In genomic region chr9:4987996-4988421, GRCh38 we compare ENCODE assay signal across 8 cellular contexts. TPM values are rescaled to one million over a fixed set of nuclear protein-coding genes. Genes with fewer than 3 reads are reported as not detected.
A peak's percentile ranks its signal among the peaks of the same experiment; 100 is the strongest.
DNase-seq lines count a peak whose midpoint lies in the region; ATAC-seq, FAIRE-seq and TF ChIP-seq lines count a peak whose summit lies in the region.

No MANE protein-coding gene starts in this region.

- intact Hi-C loops in activated CD4-positive, alpha-beta T cell treated with anti-CD3 and anti-CD28 coated beads, Interleukin-2, amount 10 ng/mL, durations not matched to agents 24 days and 14 days (cut with micrococcal nuclease) = loop anchor here (1.0 to 10.0 kb wide), 7 partner anchors 121 to 683 kb away; partner anchors contain the start of genes CDC37L1, GLIS3 and RIC1
- intact Hi-C loops in natural killer cell (cut with micrococcal nuclease) = loop anchor here (1.0 to 10.0 kb wide), 4 partner anchors 226 to 637 kb away; partner anchors contain the start of genes PLGRKT, PLPP6, RIC1 and SPATA6L

- no peak overlapping the region for H3K27ac Mint-ChIP-seq in activated CD4-positive, alpha-beta T cell treated with anti-CD3 and anti-CD28 coated beads, Interleukin-2, amount 10 ng/mL, durations not matched to agents 24 days and 14 days
- H3K27ac Mint-ChIP-seq in effector memory CD8-positive, alpha-beta T cell = no peak overlapping the region
- H3K27ac Mint-ChIP-seq in natural killer cell = no peak overlapping the region

- H3K9me3 Mint-ChIP-seq in activated CD4-positive, alpha-beta T cell treated with anti-CD3 and anti-CD28 coated beads, Interleukin-2, amount 10 ng/mL, durations not matched to agents 24 days and 14 days = peaks cover 2% of the 10 kb centered on the region
- peaks cover 0 to 1% of the 10 kb centered on the region in 2 donors for H3K9me3 Mint-ChIP-seq in effector memory CD8-positive, alpha-beta T cell
- no peaks in the 10 kb centered on the region for H3K9me3 Mint-ChIP-seq in natural killer cell

- no peaks in the 10 kb centered on the region for H3K27me3 Mint-ChIP-seq in activated CD4-positive, alpha-beta T cell treated with anti-CD3 and anti-CD28 coated beads, Interleukin-2, amount 10 ng/mL, durations not matched to agents 24 days and 14 days
- no peaks in the 10 kb centered on the region for H3K27me3 Mint-ChIP-seq in effector memory CD8-positive, alpha-beta T cell
- H3K27me3 Mint-ChIP-seq in natural killer cell (ENCODE audit: low read depth in 2 of 2) = no peaks in the 10 kb centered on the region

- ATAC-seq in effector memory CD8-positive, alpha-beta T cell (replicated peaks) = no peak
- ATAC-seq in natural killer cell = no peak
- ATAC-seq in HG03196 (IDR thresholded peaks at IDR 0.05; ENCODE audit: unreplicated experiment) = no peak

- peak; percentile 73 for TF ChIP-seq CTCF in natural killer cell (IDR thresholded peaks at IDR 0.05)

- peak; percentile 54 for DNase-seq in AG20443 (ENCODE audit: low spot score)
- DNase-seq in GM19239 (ENCODE audit: insufficient read length, low spot score) = no peak
- peak; percentile 34 for DNase-seq in NCI-H226
- DNase-seq in activated CD4-positive, alpha-beta T cell treated with anti-CD3 and anti-CD28 coated beads, Interleukin-2, amount 10 ng/mL, durations not matched to agents 24 days and 14 days = peak; percentile 90
- DNase-seq in effector memory CD8-positive, alpha-beta T cell = peak; percentile 52 to 62 (median 59)
- peak; percentile 17 for DNase-seq in natural killer cell
- peak; percentile 54 for DNase-seq in ureter (ENCODE audit: low spot score)

- H3K36me3 Mint-ChIP-seq in activated CD4-positive, alpha-beta T cell treated with anti-CD3 and anti-CD28 coated beads, Interleukin-2, amount 10 ng/mL, durations not matched to agents 24 days and 14 days (ENCODE audit: low read depth) = peaks cover 26% of the 10 kb centered on the region
- peaks cover 12% of the 10 kb centered on the region for H3K36me3 Mint-ChIP-seq in effector memory CD8-positive, alpha-beta T cell (ENCODE audit: insufficient read depth)
- peaks cover 3% of the 10 kb centered on the region for H3K36me3 Mint-ChIP-seq in natural killer cell

- H3K4me3 Mint-ChIP-seq in activated CD4-positive, alpha-beta T cell treated with anti-CD3 and anti-CD28 coated beads, Interleukin-2, amount 10 ng/mL, durations not matched to agents 24 days and 14 days = no peak overlapping the region
- no peak overlapping the region for H3K4me3 Mint-ChIP-seq in effector memory CD8-positive, alpha-beta T cell
- no peak overlapping the region for H3K4me3 Mint-ChIP-seq in natural killer cell

- FAIRE-seq in GM19239 (lab: Jason Lieb, UNC) = peak; percentile 76

- peaks cover 34% of the 10 kb centered on the region for H3K4me1 Mint-ChIP-seq in activated CD4-positive, alpha-beta T cell treated with anti-CD3 and anti-CD28 coated beads, Interleukin-2, amount 10 ng/mL, durations not matched to agents 24 days and 14 days
- peaks cover 29 to 36% of the 10 kb centered on the region in 2 donors for H3K4me1 Mint-ChIP-seq in effector memory CD8-positive, alpha-beta T cell (ENCODE audit: low read depth in 2 of 2)
- peaks cover 39 to 44% of the 10 kb centered on the region in 2 donors for H3K4me1 Mint-ChIP-seq in natural killer cell

RNA-seq across cellular contexts. Expression of gene JAK2, which starts 2.9 kb away (rescaled TPM):
- 29.3 and 29.9 TPM in 2 replicates for total RNA-seq in activated CD4-positive, alpha-beta T cell treated with anti-CD3 and anti-CD28 coated beads, Interleukin-2, amount 10 ng/mL, durations not matched to agents 24 days and 14 days
- total RNA-seq in natural killer cell (10 to 100 TPM; 20.8 to 43.9 (median 30.0) TPM), ureter (19.9 TPM)
